18 cellular contexts compared by ENCODE assay signal in genomic region chr12:52645982-52646381, GRCh38. TPM values are rescaled to one million over a fixed set of nuclear protein-coding genes. Genes with fewer than 3 reads are reported as not detected.
DNase-seq lines count a peak whose midpoint lies in the region; ATAC-seq, FAIRE-seq and TF ChIP-seq lines count a peak whose summit lies in the region.
"Had no signal": no experiment of that assay in that cellular context is flagged by ENCODE, and none has a peak within 500 bp of the region (broad histone marks: within the 10 kb centered on the region; RNA-seq: fewer than 3 reads in every experiment).

No MANE protein-coding gene starts in this region.

- H3K27me3 ChIP-seq in K562 (ENCODE audit: control insufficient read depth in 2 of 2, insufficient read depth in 2 of 2, low read length in 2 of 2) (no peaks in the 10 kb centered on the region), BE2C (peaks cover 27% of the 10 kb centered on the region), smooth muscle cell (ENCODE audit: low read depth) (peaks cover 45% of the 10 kb centered on the region)
- no peaks in the 10 kb centered on the region for H3K27me3 ChIP-seq in naive thymus-derived CD4-positive, alpha-beta T cell (ENCODE audit: control insufficient read depth in 2 of 2, insufficient read depth in 2 of 2, low read length in 2 of 2)
- H3K27me3 ChIP-seq: neural progenitor cell had no signal

- peak; percentile 53 for ATAC-seq in K562
- no peak for ATAC-seq in naive thymus-derived CD4-positive, alpha-beta T cell
- no peak for ATAC-seq in GM21423 (IDR thresholded peaks at IDR 0.05; ENCODE audit: unreplicated experiment)

- POLR2A ChIA-PET in K562 (lab: Yijun Ruan, JAX), result interaction anchor here (0.8 kb wide), 1 partner anchor 40 kb away, joined by 3 read pairs; no protein-coding TSS in a partner anchor
- POLR2A ChIA-PET in naive thymus-derived CD4-positive, alpha-beta T cell (lab: Charles Lee), result interaction anchor here (0.5 to 12.4 kb wide), 10 partner anchors 13 to 234 kb away, joined by 3 to 223 read pairs (median 6); partner anchors contain the start of genes KRT1 and KRT73

- peaks cover 50% of the 10 kb centered on the region for H3K4me1 Mint-ChIP-seq in T-helper 2 cell treated with Interferon-gamma antibody and Interleukin-4, amounts not matched to agents 5 μg/mL and 100 μg/mL, for 36 hours (ENCODE audit: low read depth)
- H3K4me1 Mint-ChIP-seq in naive thymus-derived CD4-positive, alpha-beta T cell, result peaks cover 67 to 99% (median 93%) of the 10 kb centered on the region in 7 donors
- H3K4me1 Mint-ChIP-seq: neural progenitor cell had no signal

- CTCF ChIA-PET in K562 (lab: Yijun Ruan, JAX; ENCODE audit: low intra/inter-chr PET ratio), result no interaction called here
- CTCF ChIA-PET in naive thymus-derived CD4-positive, alpha-beta T cell (lab: Charles Lee), result interaction anchor here (0.7 to 2.4 kb wide), 5 partner anchors 12 to 113 kb away, joined by 3 to 21 read pairs (median 10); no protein-coding TSS in a partner anchor

- TF ChIP-seq POLR2A in K562 (conservative IDR thresholded peaks at IDR 0.05), result no peak

- H3K9ac ChIP-seq in K562 (ENCODE audit: insufficient read depth in 1 of 2, low read depth in 2 of 2, low read length in 2 of 2), result peak overlapping the region in 1 of 2 experiments; percentile 49; a peak in 1 of 4 replicates
- no peak overlapping the region for H3K9ac ChIP-seq in smooth muscle cell (ENCODE audit: low read depth)
- H3K9ac ChIP-seq: neural progenitor cell, SK-N-SH had no signal

- H3K27ac ChIP-seq in K562 (ENCODE audit: extremely low read depth, low read depth, low read length) (no peak overlapping the region), smooth muscle cell (ENCODE audit: low read depth) (no peak overlapping the region)
- H3K27ac ChIP-seq in naive thymus-derived CD4-positive, alpha-beta T cell (ENCODE audit: low read depth, low read length), result peak overlapping the region; percentile 92
- H3K27ac ChIP-seq: neural progenitor cell had no signal

- H2AFZ ChIP-seq in K562 (ENCODE audit: low read depth, low read length), result peak overlapping the region; percentile 77; the same call in 1 of the 2 replicates
- no peak overlapping the region for H2AFZ ChIP-seq in smooth muscle cell (ENCODE audit: low read depth)
- H2AFZ ChIP-seq: neural progenitor cell had no signal

- no TSS peak for BruUV-seq in K562 (replicated peaks; lab: Mats Ljungman, UMichigan)

- DNase-seq in T-helper 2 cell treated with Interferon-gamma antibody and Interleukin-4, amounts not matched to agents 5 μg/mL and 100 μg/mL, for 36 hours (ENCODE audit: low spot score), result no peak
- DNase-seq in T-helper 2 cell, result no peak
- no peak for DNase-seq in Jurkat, Clone E6-1 (ENCODE audit: low read depth, low spot score)
- peak in 1 of 4 experiments; percentile 43 for DNase-seq in K562 (ENCODE audit: extremely low read depth in 1 of 4, low spot score in 3 of 4)
- DNase-seq in naive thymus-derived CD4-positive, alpha-beta T cell, result no peak
- DNase-seq in BE2C, result no peak
- DNase-seq in smooth muscle cell (lab: John Stamatoyannopoulos, UW; ENCODE audit: unreplicated experiment), result no peak
- DNase-seq: hypothalamus, IMR-90, NCI-H1436 treated with DMSO at 0.1 percent for 48 hours, SK-N-SH, stomach had no signal

- H3K79me2 ChIP-seq in K562 (ENCODE audit: control insufficient read depth, insufficient read depth, low read length) (no peaks in the 10 kb centered on the region), smooth muscle cell (ENCODE audit: low read depth) (no peaks in the 10 kb centered on the region)

- H4K20me1 ChIP-seq in K562 (replicated peaks; ENCODE audit: control insufficient read depth, insufficient read depth, low read length), result no peaks in the 10 kb centered on the region
- no peaks in the 10 kb centered on the region for H4K20me1 ChIP-seq in smooth muscle cell (ENCODE audit: low read depth)

- peak overlapping the region; percentile 25 for H3K4me3 ChIP-seq in Jurkat, Clone E6-1 (ENCODE audit: low read length)
- H3K4me3 ChIP-seq in K562 (no peak overlapping the region), BE2C (ENCODE audit: low read depth, low read length) (no peak overlapping the region), smooth muscle cell (no peak overlapping the region)
- peak overlapping the region; percentile 4 for H3K4me3 ChIP-seq in naive thymus-derived CD4-positive, alpha-beta T cell (ENCODE audit: low read length)
- H3K4me3 ChIP-seq: neural progenitor cell, stomach had no signal

- peaks cover 21 to 33% of the 10 kb centered on the region in 2 experiments for H3K4me1 ChIP-seq in K562 (replicated peaks in 1 of 2; ENCODE audit: control insufficient read depth in 2 of 2, insufficient read depth in 2 of 2, low read length in 2 of 2)
- peaks cover 28 to 81% of the 10 kb centered on the region in 2 donors for H3K4me1 ChIP-seq in naive thymus-derived CD4-positive, alpha-beta T cell (ENCODE audit: control insufficient read depth in 2 of 2, insufficient read depth in 2 of 2, low read length in 2 of 2)
- no peaks in the 10 kb centered on the region for H3K4me1 ChIP-seq in BE2C
- peaks cover 3% of the 10 kb centered on the region for H3K4me1 ChIP-seq in smooth muscle cell (ENCODE audit: low read depth)

- peaks cover 3% of the 10 kb centered on the region for H3K36me3 Mint-ChIP-seq in T-helper 2 cell treated with Interferon-gamma antibody and Interleukin-4, amounts not matched to agents 5 μg/mL and 100 μg/mL, for 36 hours (ENCODE audit: low read depth)
- H3K36me3 Mint-ChIP-seq in naive thymus-derived CD4-positive, alpha-beta T cell, result peaks cover 3 to 30% (median 6%) of the 10 kb centered on the region in 5 donors
- H3K36me3 Mint-ChIP-seq: neural progenitor cell had no signal

- no peaks in the 10 kb centered on the region for H3K36me3 ChIP-seq in K562 (ENCODE audit: control insufficient read depth, insufficient read depth, low read length)
- H3K36me3 ChIP-seq in naive thymus-derived CD4-positive, alpha-beta T cell (ENCODE audit: control insufficient read depth in 2 of 3, insufficient read depth in 3 of 3, low read length in 3 of 3), result no peaks in the 10 kb centered on the region
- H3K36me3 ChIP-seq in BE2C, result no peaks in the 10 kb centered on the region
- no peaks in the 10 kb centered on the region for H3K36me3 ChIP-seq in smooth muscle cell (ENCODE audit: low read depth)
- H3K36me3 ChIP-seq: neural progenitor cell, stomach had no signal

- H3K27ac Mint-ChIP-seq in T-helper 2 cell treated with Interferon-gamma antibody and Interleukin-4, amounts not matched to agents 5 μg/mL and 100 μg/mL, for 36 hours, result peak overlapping the region; percentile 98
- H3K27ac Mint-ChIP-seq in naive thymus-derived CD4-positive, alpha-beta T cell, result peak overlapping the region; percentile 97 to 100 (median 100)
- H3K27ac Mint-ChIP-seq: neural progenitor cell had no signal

- 43% methylated on average over 4 of the region's 4 CpGs for WGBS in K562 (ENCODE audit: insufficient coverage, low coverage, missing lambda C conversion rate)
- WGBS in smooth muscle cell (ENCODE audit: low lambda C conversion rate), result 93% methylated on average over 4 of the region's 4 CpGs

- H3K27me3 Mint-ChIP-seq in T-helper 2 cell treated with Interferon-gamma antibody and Interleukin-4, amounts not matched to agents 5 μg/mL and 100 μg/mL, for 36 hours (ENCODE audit: low read depth), result peaks cover 5% of the 10 kb centered on the region
- peaks cover 0 to 12% (median 0%) of the 10 kb centered on the region in 5 donors for H3K27me3 Mint-ChIP-seq in naive thymus-derived CD4-positive, alpha-beta T cell

- no peaks in the 10 kb centered on the region for H3F3A ChIP-seq in smooth muscle cell (ENCODE audit: low read depth)

- intact Hi-C loops in K562 (cut with micrococcal nuclease), result no loop called here
- intact Hi-C loops in naive thymus-derived CD4-positive, alpha-beta T cell (cut with micrococcal nuclease), result loop anchor here (1.0 to 5.0 kb wide), 8 partner anchors 13 to 224 kb away; no protein-coding TSS in a partner anchor

- no peaks in the 10 kb centered on the region for H3K9me3 ChIP-seq in K562 (replicated peaks; ENCODE audit: control insufficient read depth, insufficient read depth, low read depth, low read length)
- H3K9me3 ChIP-seq in naive thymus-derived CD4-positive, alpha-beta T cell (ENCODE audit: control insufficient read depth in 2 of 3, low read length in 3 of 3), result no peaks in the 10 kb centered on the region
- H3K9me3 ChIP-seq in BE2C, result no peaks in the 10 kb centered on the region
- H3K9me3 ChIP-seq in smooth muscle cell (replicated peaks; ENCODE audit: low read depth), result no peaks in the 10 kb centered on the region
- H3K9me3 ChIP-seq: SK-N-SH, stomach had no signal

- peaks cover 3% of the 10 kb centered on the region for H3K9me3 Mint-ChIP-seq in T-helper 2 cell treated with Interferon-gamma antibody and Interleukin-4, amounts not matched to agents 5 μg/mL and 100 μg/mL, for 36 hours
- H3K9me3 Mint-ChIP-seq in naive thymus-derived CD4-positive, alpha-beta T cell, result peaks cover 0 to 13% (median 7%) of the 10 kb centered on the region in 11 donors
- H3K9me3 Mint-ChIP-seq: neural progenitor cell had no signal

- FAIRE-seq in K562 (lab: Jason Lieb, UNC), result peak; percentile 19
- FAIRE-seq: A204.1, G401.6 had no signal

- H3K4me2 ChIP-seq in K562 (ENCODE audit: insufficient read depth, low read length), result no peak overlapping the region
- no peak overlapping the region for H3K4me2 ChIP-seq in smooth muscle cell
- H3K4me2 ChIP-seq: neural progenitor cell, SK-N-SH had no signal

- H3K4me3 Mint-ChIP-seq in T-helper 2 cell treated with Interferon-gamma antibody and Interleukin-4, amounts not matched to agents 5 μg/mL and 100 μg/mL, for 36 hours, result peak overlapping the region; percentile 76
- peak overlapping the region; percentile 72 to 88 (median 83) for H3K4me3 Mint-ChIP-seq in naive thymus-derived CD4-positive, alpha-beta T cell
- H3K4me3 Mint-ChIP-seq: neural progenitor cell had no signal

- in situ Hi-C loops in K562 (cut with MboI), result no loop called here

- TF ChIP-seq RAD21 in K562 (CRISPR knock-in tag; conservative IDR thresholded peaks at IDR 0.05 in 1 of 2, IDR thresholded peaks at IDR 0.05 in 1 of 2), result no peak

- no peak for TF ChIP-seq EP300 in K562 (IDR thresholded peaks at IDR 0.05; ENCODE audit: low read length)

- TF ChIP-seq CTCF in K562 (IDR thresholded peaks at IDR 0.05 in 2 of 3, conservative IDR thresholded peaks at IDR 0.05 in 1 of 3; ENCODE audit: insufficient read depth in 2 of 3, low read depth in 1 of 3, low read length in 3 of 3) (no peak), BE2C (IDR thresholded peaks at IDR 0.05; ENCODE audit: low read depth, low read length) (no peak), smooth muscle cell (IDR thresholded peaks at IDR 0.05; ENCODE audit: borderline replicate concordance, insufficient read depth, poor library complexity, severe bottlenecking) (no peak)

- H3K9me1 ChIP-seq in K562 (ENCODE audit: control insufficient read depth, insufficient read depth, low read length), result no peaks in the 10 kb centered on the region

RNA-seq across cellular contexts. Expression of gene KRT2, which starts 6.0 kb away (rescaled TPM):
- polyA plus RNA-seq in Jurkat, Clone E6-1 (2012; ENCODE audit: insufficient read depth, insufficient read length), result not detected
- not detected in 2 replicates for total RNA-seq in K562 (2011; cell fraction: chromatin; rRNA removed; ENCODE audit: low replicate concordance)
- total RNA-seq in K562 (2011; cell fraction: nucleolus; rRNA removed), result not detected in 2 replicates
- total RNA-seq in K562 (2011; cell fraction: nucleoplasm; rRNA removed), result not detected in 2 replicates
- 0.04 TPM in 1 of 2 replicates, not detected in the other for total RNA-seq in K562 (2014; rRNA removed)
- 0.04 and 0.10 TPM in 2 replicates for total RNA-seq in K562 (2014; rRNA removed; fragmentation: Illumina TruSeq; extraction: Trizol)
- 0.60 and 0.69 TPM in 2 replicates for total RNA-seq in K562 (2015; rRNA removed; fragmentation: Illumina TruSeq; extraction: Trizol)
- total RNA-seq in K562 (2021), result 0.11 TPM in 1 of 2 replicates, not detected in the other
- 0.03 and 0.04 TPM in 2 replicates for polyA plus RNA-seq in K562 (2011; rRNA removed)
- polyA plus RNA-seq in K562 (2011; cell fraction: cytosol; rRNA removed), result not detected in 2 replicates
- 0.06 TPM in 1 of 2 replicates, not detected in the other for polyA plus RNA-seq in K562 (2011; cell fraction: nucleus; rRNA removed)
- polyA plus RNA-seq in K562 (2012), result 0.42 and 0.87 TPM in 2 replicates
- 0.06 TPM in 1 of 2 replicates, not detected in the other for polyA plus RNA-seq in K562 (2014; fragmentation: Illumina TruSeq; extraction: Trizol)
- under 1 TPM; 0.07 to 0.10 TPM for polyA plus RNA-seq in K562 (2014; fragmentation: Nextera tagmentation; extraction: Ambion mirVana)
- 0.17 TPM in 1 of 2 replicates, not detected in the other for polyA plus RNA-seq in K562 (2014; rRNA removed)
- polyA minus RNA-seq in K562 (2011; rRNA and poly(A)+ RNA removed), result not detected in 2 replicates
- polyA minus RNA-seq in K562 (2011; cell fraction: cytosol; rRNA and poly(A)+ RNA removed), result not detected in 2 replicates
- polyA minus RNA-seq in K562 (2011; cell fraction: nucleus; rRNA and poly(A)+ RNA removed), result not detected in 2 replicates
- total RNA-seq in naive thymus-derived CD4-positive, alpha-beta T cell, result 1 to 10 TPM in 3 of 5 experiments, under 1 TPM in 1, not detected in 1; 0.29 to 2.3 (median 2.0) TPM
- 1 to 10 TPM; 2.4 to 4.7 TPM for polyA plus RNA-seq in naive thymus-derived CD4-positive, alpha-beta T cell
- polyA plus RNA-seq in BE2C (2012; ENCODE audit: insufficient read depth, insufficient read length, low read depth), result not detected
- total RNA-seq in smooth muscle cell, result not detected in 2 replicates
- not detected in 2 replicates for polyA plus RNA-seq in smooth muscle cell
- total RNA-seq: IMR-90, liver, stomach had no signal
- polyA plus RNA-seq: adipose tissue, IMR-90, liver, SK-N-SH, stomach had no signal

RNA-seq across cellular contexts. Expression of gene KRT73, which starts 27.6 kb away (rescaled TPM):
- polyA plus RNA-seq in Jurkat, Clone E6-1 (2012; ENCODE audit: insufficient read depth, insufficient read length), result not detected
- not detected in 2 replicates for total RNA-seq in K562 (2011; cell fraction: chromatin; rRNA removed; ENCODE audit: low replicate concordance)
- not detected in 2 replicates for total RNA-seq in K562 (2011; cell fraction: nucleolus; rRNA removed)
- not detected in 2 replicates for total RNA-seq in K562 (2011; cell fraction: nucleoplasm; rRNA removed)
- total RNA-seq in K562 (2014; rRNA removed) (0.14 TPM in 1 of 2 replicates, not detected in the other), K562 (2014; rRNA removed; fragmentation: Illumina TruSeq; extraction: Trizol) (not detected in 2 replicates), K562 (2015; rRNA removed; fragmentation: Illumina TruSeq; extraction: Trizol) (0.11 and 0.18 TPM in 2 replicates), K562 (2021) (not detected in 2 replicates), smooth muscle cell (not detected in 2 replicates)
- polyA plus RNA-seq in K562 (2011; rRNA removed) (not detected in 2 replicates), K562 (2014; fragmentation: Illumina TruSeq; extraction: Trizol) (0.09 TPM in 1 of 2 replicates, not detected in the other), K562 (2014; fragmentation: Nextera tagmentation; extraction: Ambion mirVana) (not detected), K562 (2014; rRNA removed) (0.13 TPM in 1 of 2 replicates, not detected in the other), smooth muscle cell (not detected in 2 replicates)
- polyA plus RNA-seq in K562 (2011; cell fraction: cytosol; rRNA removed), result not detected in 2 replicates
- polyA plus RNA-seq in K562 (2011; cell fraction: nucleus; rRNA removed), result 0.13 TPM in 1 of 2 replicates, not detected in the other
- polyA plus RNA-seq in K562 (2012), result 0.18 and 0.37 TPM in 2 replicates
- polyA minus RNA-seq in K562 (2011; rRNA and poly(A)+ RNA removed), result not detected in 2 replicates
- polyA minus RNA-seq in K562 (2011; cell fraction: cytosol; rRNA and poly(A)+ RNA removed), result not detected in 2 replicates
- polyA minus RNA-seq in K562 (2011; cell fraction: nucleus; rRNA and poly(A)+ RNA removed), result not detected in 2 replicates
- 10 to 100 TPM in 4 of 5 experiments, 1 to 10 TPM in 1; 1.0 to 96.4 (median 65.6) TPM for total RNA-seq in naive thymus-derived CD4-positive, alpha-beta T cell
- polyA plus RNA-seq in naive thymus-derived CD4-positive, alpha-beta T cell, result 10 to 100 TPM in 1 of 2 donors, 1 to 10 TPM in 1; 6.2 to 11.1 TPM
- polyA plus RNA-seq in BE2C (2012; ENCODE audit: insufficient read depth, insufficient read length, low read depth), result not detected
- total RNA-seq: IMR-90, liver, stomach had no signal
- polyA plus RNA-seq: IMR-90, liver, SK-N-SH, stomach had no signal

RNA-seq across cellular contexts. Expression of gene KRT1, which starts 34.2 kb away (rescaled TPM):
- 59.0 TPM for polyA plus RNA-seq in Jurkat, Clone E6-1 (2012; ENCODE audit: insufficient read depth, insufficient read length)
- total RNA-seq in K562 (2011; cell fraction: chromatin; rRNA removed; ENCODE audit: low replicate concordance), result not detected in 2 replicates
- not detected in 2 replicates for total RNA-seq in K562 (2011; cell fraction: nucleolus; rRNA removed)
- not detected in 2 replicates for total RNA-seq in K562 (2011; cell fraction: nucleoplasm; rRNA removed)
- total RNA-seq in K562 (2014; rRNA removed) (not detected in 2 replicates), K562 (2014; rRNA removed; fragmentation: Illumina TruSeq; extraction: Trizol) (not detected in 2 replicates), K562 (2015; rRNA removed; fragmentation: Illumina TruSeq; extraction: Trizol) (0.11 and 0.18 TPM in 2 replicates), K562 (2021) (not detected in 2 replicates), smooth muscle cell (11.1 and 13.5 TPM in 2 replicates)
- polyA plus RNA-seq in K562 (2011; rRNA removed) (not detected in 2 replicates), K562 (2014; fragmentation: Illumina TruSeq; extraction: Trizol) (not detected in 2 replicates), K562 (2014; fragmentation: Nextera tagmentation; extraction: Ambion mirVana) (not detected), K562 (2014; rRNA removed) (not detected in 2 replicates), smooth muscle cell (3.1 and 5.6 TPM in 2 replicates)
- polyA plus RNA-seq in K562 (2011; cell fraction: cytosol; rRNA removed), result not detected in 2 replicates
- not detected in 2 replicates for polyA plus RNA-seq in K562 (2011; cell fraction: nucleus; rRNA removed)
- polyA plus RNA-seq in K562 (2012), result 0.33 TPM in 1 of 2 replicates, not detected in the other
- polyA minus RNA-seq in K562 (2011; rRNA and poly(A)+ RNA removed), result not detected in 2 replicates
- not detected in 2 replicates for polyA minus RNA-seq in K562 (2011; cell fraction: cytosol; rRNA and poly(A)+ RNA removed)
- polyA minus RNA-seq in K562 (2011; cell fraction: nucleus; rRNA and poly(A)+ RNA removed), result not detected in 2 replicates
- total RNA-seq in naive thymus-derived CD4-positive, alpha-beta T cell, result 1 to 10 TPM in 2 of 5 experiments, under 1 TPM in 1, not detected in 2; 0.27 to 5.6 (median 2.3) TPM
- 1 to 10 TPM; 5.2 to 9.4 TPM for polyA plus RNA-seq in naive thymus-derived CD4-positive, alpha-beta T cell
- polyA plus RNA-seq in BE2C (2012; ENCODE audit: insufficient read depth, insufficient read length, low read depth), result not detected
- total RNA-seq: IMR-90 had no signal
- polyA plus RNA-seq: adipose tissue, IMR-90, SK-N-SH, stomach had no signal

RNA-seq across cellular contexts. Expression of gene KRT72, which starts 44.7 kb away (rescaled TPM):
- polyA plus RNA-seq in Jurkat, Clone E6-1 (2012; ENCODE audit: insufficient read depth, insufficient read length), result 1.2 TPM
- not detected in 2 replicates for total RNA-seq in K562 (2011; cell fraction: chromatin; rRNA removed; ENCODE audit: low replicate concordance)
- total RNA-seq in K562 (2011; cell fraction: nucleolus; rRNA removed), result not detected in 2 replicates
- total RNA-seq in K562 (2011; cell fraction: nucleoplasm; rRNA removed), result not detected in 2 replicates
- total RNA-seq in K562 (2014; rRNA removed) (not detected in 2 replicates), K562 (2014; rRNA removed; fragmentation: Illumina TruSeq; extraction: Trizol) (not detected in 2 replicates), K562 (2015; rRNA removed; fragmentation: Illumina TruSeq; extraction: Trizol) (not detected in 2 replicates), K562 (2021) (0.09 TPM in 1 of 2 replicates, not detected in the other), smooth muscle cell (not detected in 2 replicates)
- polyA plus RNA-seq in K562 (2011; rRNA removed) (not detected in 2 replicates), K562 (2014; fragmentation: Illumina TruSeq; extraction: Trizol) (not detected in 2 replicates), K562 (2014; fragmentation: Nextera tagmentation; extraction: Ambion mirVana) (not detected), K562 (2014; rRNA removed) (not detected in 2 replicates), smooth muscle cell (not detected in 2 replicates)
- not detected in 2 replicates for polyA plus RNA-seq in K562 (2011; cell fraction: cytosol; rRNA removed)
- polyA plus RNA-seq in K562 (2011; cell fraction: nucleus; rRNA removed), result not detected in 2 replicates
- 0.21 and 0.65 TPM in 2 replicates for polyA plus RNA-seq in K562 (2012)
- not detected in 2 replicates for polyA minus RNA-seq in K562 (2011; rRNA and poly(A)+ RNA removed)
- polyA minus RNA-seq in K562 (2011; cell fraction: cytosol; rRNA and poly(A)+ RNA removed), result not detected in 2 replicates
- polyA minus RNA-seq in K562 (2011; cell fraction: nucleus; rRNA and poly(A)+ RNA removed), result not detected in 2 replicates
- 100 to 1,000 TPM in 3 of 5 experiments, 10 to 100 TPM in 1, 1 to 10 TPM in 1; 2.1 to 149 (median 104) TPM for total RNA-seq in naive thymus-derived CD4-positive, alpha-beta T cell
- polyA plus RNA-seq in naive thymus-derived CD4-positive, alpha-beta T cell, result under 1 TPM in 1 of 2 donors, not detected in 1; 0.71 TPM
- polyA plus RNA-seq in BE2C (2012; ENCODE audit: insufficient read depth, insufficient read length, low read depth), result not detected
- total RNA-seq: IMR-90, liver, stomach had no signal
- polyA plus RNA-seq: IMR-90, liver, SK-N-SH, stomach had no signal

RNA-seq across cellular contexts. Expression of gene KRT77, which starts 57.3 kb away (rescaled TPM):
- not detected for polyA plus RNA-seq in Jurkat, Clone E6-1 (2012; ENCODE audit: insufficient read depth, insufficient read length)
- not detected in 2 replicates for total RNA-seq in K562 (2011; cell fraction: chromatin; rRNA removed; ENCODE audit: low replicate concordance)
- total RNA-seq in K562 (2011; cell fraction: nucleolus; rRNA removed), result not detected in 2 replicates
- total RNA-seq in K562 (2011; cell fraction: nucleoplasm; rRNA removed), result not detected in 2 replicates
- not detected in 2 replicates for total RNA-seq in K562 (2014; rRNA removed)
- not detected in 2 replicates for total RNA-seq in K562 (2014; rRNA removed; fragmentation: Illumina TruSeq; extraction: Trizol)
- total RNA-seq in K562 (2015; rRNA removed; fragmentation: Illumina TruSeq; extraction: Trizol), result not detected in 2 replicates
- not detected in 2 replicates for total RNA-seq in K562 (2021)
- polyA plus RNA-seq in K562 (2011; rRNA removed), result not detected in 2 replicates
- polyA plus RNA-seq in K562 (2011; cell fraction: cytosol; rRNA removed), result not detected in 2 replicates
- polyA plus RNA-seq in K562 (2011; cell fraction: nucleus; rRNA removed), result not detected in 2 replicates
- 0.03 and 0.07 TPM in 2 replicates for polyA plus RNA-seq in K562 (2012)
- polyA plus RNA-seq in K562 (2014; fragmentation: Illumina TruSeq; extraction: Trizol), result not detected in 2 replicates
- polyA plus RNA-seq in K562 (2014; fragmentation: Nextera tagmentation; extraction: Ambion mirVana), result not detected
- polyA plus RNA-seq in K562 (2014; rRNA removed), result not detected in 2 replicates
- not detected in 2 replicates for polyA minus RNA-seq in K562 (2011; rRNA and poly(A)+ RNA removed)
- polyA minus RNA-seq in K562 (2011; cell fraction: cytosol; rRNA and poly(A)+ RNA removed), result not detected in 2 replicates
- not detected in 2 replicates for polyA minus RNA-seq in K562 (2011; cell fraction: nucleus; rRNA and poly(A)+ RNA removed)
- total RNA-seq in naive thymus-derived CD4-positive, alpha-beta T cell, result under 1 TPM in 2 of 5 experiments, not detected in 3; 0.11 to 0.13 TPM
- polyA plus RNA-seq in naive thymus-derived CD4-positive, alpha-beta T cell, result under 1 TPM; 0.08 to 0.10 TPM
- polyA plus RNA-seq in BE2C (2012; ENCODE audit: insufficient read depth, insufficient read length, low read depth), result not detected
- total RNA-seq in smooth muscle cell, result 3.8 TPM in 1 of 2 replicates, not detected in the other
- polyA plus RNA-seq in smooth muscle cell, result not detected in 2 replicates
- total RNA-seq: IMR-90, liver, stomach had no signal
- polyA plus RNA-seq: IMR-90, liver, SK-N-SH had no signal

Comparison
In these comparisons a context has a peak if more than half of its experiments do, and no peak if none do; other contexts are left out.
1. H3K4me3 ChIP-seq: peak in Jurkat, Clone E6-1 (single experiment) and naive thymus-derived CD4-positive, alpha-beta T cell (single experiment); none in K562 (single experiment), BE2C (single experiment) and smooth muscle cell (single experiment).